In the genomic region with DNA sequence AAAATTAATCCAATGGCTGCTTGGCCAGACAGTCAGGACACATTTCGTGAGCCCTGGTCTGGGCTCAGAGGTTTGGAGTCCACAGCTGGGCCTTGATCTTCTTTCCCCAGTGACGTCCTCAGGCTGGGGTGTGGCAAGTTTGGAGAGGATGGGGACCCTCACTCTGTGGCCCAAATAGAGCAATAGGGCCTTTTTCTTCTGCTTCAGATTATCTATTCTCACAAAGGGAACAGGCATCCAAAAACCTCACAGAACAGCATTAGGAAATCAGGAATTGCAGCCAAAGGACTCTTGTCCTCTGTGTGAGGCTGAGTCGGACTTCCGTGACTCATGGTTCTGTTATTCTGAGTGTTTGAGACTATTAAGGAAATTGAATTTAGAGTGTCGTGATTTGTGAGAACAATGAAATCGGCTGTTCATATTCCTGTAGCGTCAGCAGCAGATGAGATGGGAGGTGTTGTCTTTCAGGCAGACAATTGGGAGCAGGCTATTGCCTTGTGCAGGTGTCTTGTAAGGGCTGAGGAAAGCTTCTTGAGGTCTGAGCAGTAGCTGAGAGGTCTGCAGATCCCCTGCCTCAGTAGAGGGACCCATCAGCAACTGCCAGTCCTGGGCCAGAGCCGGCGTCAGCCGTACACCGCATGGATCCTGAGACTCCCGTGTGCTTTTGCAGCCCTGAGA, we compare ENCODE assay signal across 10 cellular contexts.
A peak's percentile ranks its signal among the peaks of the same experiment; 100 is the strongest.
DNase-seq lines count a peak whose midpoint lies in the region; ATAC-seq and TF ChIP-seq lines count a peak whose summit lies in the region.
"Had no signal": no experiment of that assay in that cellular context is flagged by ENCODE, and none has a peak within 500 bp of the region (broad histone marks: within the 10 kb centered on the region; RNA-seq: fewer than 3 reads in every experiment).

No MANE protein-coding gene starts in this region.

- H3K9me3 ChIP-seq in BLaER1: no peaks in the 10 kb centered on the region

- H4K20me1 ChIP-seq in BLaER1: peaks cover 18% of the 10 kb centered on the region; the same call in 1 of the 2 replicates

- intact Hi-C loops in posterior vena cava (cut with DNase I): no loop called here

- no peak overlapping the region; the same call in 1 of the 2 replicates for H3K9ac ChIP-seq in BLaER1

- peak overlapping the region; percentile 91 for H3K27ac ChIP-seq in BLaER1

- DNase-seq in fibroblast of the conjunctiva (ENCODE audit: low read depth): peak; percentile 83
- peak; percentile 87 for DNase-seq in posterior vena cava (ENCODE audit: low spot score)
- DNase-seq in NCI-H2196 (lab: John Stamatoyannopoulos, UW; ENCODE audit: unreplicated experiment): no peak
- no peak for DNase-seq in GDM1 (lab: John Stamatoyannopoulos, UW)
- DNase-seq: naive thymus-derived CD8-positive, alpha-beta T cell; NCI-H748 treated with DMSO at 0.1 percent for 48 hours had no signal

- H3K4me2 ChIP-seq in BLaER1: peak overlapping the region; percentile 88

- peaks cover 90% of the 10 kb centered on the region for H3K4me1 ChIP-seq in BLaER1

- no peaks in the 10 kb centered on the region for H3K36me3 ChIP-seq in BLaER1

- H3K27me3 ChIP-seq in BLaER1: no peaks in the 10 kb centered on the region

- H3K4me3 ChIP-seq in BLaER1: no peak overlapping the region

- peak; percentile 78 for ATAC-seq in SK-N-SH treated with all-trans-retinoic acid at 6 μM for 48 hours
- ATAC-seq in GM21447 (IDR thresholded peaks at IDR 0.05; ENCODE audit: unreplicated experiment): no peak
- no peak for ATAC-seq in GM19328 (IDR thresholded peaks at IDR 0.05; ENCODE audit: unreplicated experiment)
- ATAC-seq: naive thymus-derived CD8-positive, alpha-beta T cell had no signal

TF ChIP-seq in SK-N-SH treated with all-trans-retinoic acid at 6 μM for 48 hours, 23 proteins besides CTCF, POLR2A, EP300 and RAD21:
- TF ChIP-seq ISL1 (CRISPR knock-in tag; IDR thresholded peaks at IDR 0.05): peak; percentile 78
- TF ChIP-seq BACH2 (CRISPR knock-in tag; IDR thresholded peaks at IDR 0.05; ENCODE audit: borderline replicate concordance): no peak

Comparison
In these comparisons a context has a peak if more than half of its experiments do, and no peak if none do; other contexts are left out.
1. DNase-seq: peak in fibroblast of the conjunctiva (single experiment) and posterior vena cava (single experiment); none in NCI-H2196 (single experiment) and GDM1 (single experiment).